ENCODE assay signal across 15 cellular contexts in the genomic region with DNA sequence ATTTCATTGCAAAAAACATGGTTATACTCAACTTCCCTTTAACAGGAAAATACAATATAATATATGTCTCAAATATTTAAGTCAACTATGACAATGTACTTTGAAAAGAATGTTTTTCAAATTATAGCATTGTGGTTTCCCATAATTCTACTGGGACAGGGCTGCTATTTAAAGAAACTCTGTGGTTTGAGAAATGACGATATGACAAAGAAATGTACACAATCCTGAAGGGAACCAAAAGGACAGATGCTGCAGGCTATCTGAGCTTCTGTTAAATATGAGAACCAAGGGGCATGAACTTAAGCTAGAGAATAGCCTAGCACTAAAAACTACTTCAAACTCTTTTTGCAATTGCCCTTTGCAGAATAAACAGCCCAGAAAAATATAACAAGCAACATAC.
DNase-seq lines count a peak whose midpoint lies in the region; ATAC-seq, FAIRE-seq and TF ChIP-seq lines count a peak whose summit lies in the region.
"Had no signal": no experiment of that assay in that cellular context is flagged by ENCODE, and none has a peak within 500 bp of the region (broad histone marks: within the 10 kb centered on the region; RNA-seq: fewer than 3 reads in every experiment).

No MANE protein-coding gene starts in this region.

- CTCF ChIA-PET in activated CD8-positive, alpha-beta T cell treated with anti-CD3 and anti-CD28 coated beads, Interleukin-2, amount 10 ng/mL, durations not matched to agents 7 days and 5 days (lab: Charles Lee): no interaction called here

- no peak overlapping the region for H3K27ac Mint-ChIP-seq in activated CD8-positive, alpha-beta T cell treated with anti-CD3 and anti-CD28 coated beads, Interleukin-2, amount 10 ng/mL, durations not matched to agents 7 days and 5 days

- POLR2A ChIA-PET in activated CD8-positive, alpha-beta T cell treated with anti-CD3 and anti-CD28 coated beads, Interleukin-2, amount 10 ng/mL, durations not matched to agents 7 days and 5 days (lab: Charles Lee): no interaction called here

- no peaks in the 10 kb centered on the region for H3K36me3 ChIP-seq in prostate gland

- H3K27me3 Mint-ChIP-seq in activated CD8-positive, alpha-beta T cell treated with anti-CD3 and anti-CD28 coated beads, Interleukin-2, amount 10 ng/mL, durations not matched to agents 7 days and 5 days (ENCODE audit: low read depth): no peaks in the 10 kb centered on the region

- TF ChIP-seq POLR2A in prostate gland (IDR thresholded peaks at IDR 0.05): no peak

- peak; percentile 52 for DNase-seq in GM04504 (ENCODE audit: low read depth)
- peak; percentile 48 for DNase-seq in RCC 7860 (ENCODE audit: low spot score)
- DNase-seq in epithelial cell of esophagus (ENCODE audit: low read depth): peak; percentile 30
- peak; percentile 63 for DNase-seq in skeletal muscle cell (ENCODE audit: low read depth)
- no peak for DNase-seq in prostate gland (ENCODE audit: low spot score)
- no peak for DNase-seq in NCI-H2196 (lab: John Stamatoyannopoulos, UW; ENCODE audit: unreplicated experiment)
- DNase-seq in activated CD8-positive, alpha-beta T cell treated with anti-CD3 and anti-CD28 coated beads, Interleukin-2, amount 10 ng/mL, durations not matched to agents 7 days and 5 days: no peak
- DNase-seq: activated CD4-positive, alpha-beta T cell treated with anti-CD3 and anti-CD28 coated beads for 48 hours; retina; T-helper 1 cell had no signal

- no peaks in the 10 kb centered on the region for H3K36me3 Mint-ChIP-seq in activated CD8-positive, alpha-beta T cell treated with anti-CD3 and anti-CD28 coated beads, Interleukin-2, amount 10 ng/mL, durations not matched to agents 7 days and 5 days (ENCODE audit: low read depth)

- no peaks in the 10 kb centered on the region for H3K27me3 ChIP-seq in prostate gland (replicated peaks; ENCODE audit: insufficient read depth)

- no peaks in the 10 kb centered on the region for H3K4me1 ChIP-seq in prostate gland (replicated peaks)

- H3K27ac ChIP-seq in prostate gland: no peak overlapping the region

- peak; percentile 88 for FAIRE-seq in RCC 7860 (lab: Jason Lieb, UNC)
- FAIRE-seq: frontal cortex, GM19239, HepG2, keratinocyte had no signal

- no peaks in the 10 kb centered on the region for H3K9me3 Mint-ChIP-seq in activated CD8-positive, alpha-beta T cell treated with anti-CD3 and anti-CD28 coated beads, Interleukin-2, amount 10 ng/mL, durations not matched to agents 7 days and 5 days (ENCODE audit: insufficient read depth)

- H3K4me1 Mint-ChIP-seq in activated CD8-positive, alpha-beta T cell treated with anti-CD3 and anti-CD28 coated beads, Interleukin-2, amount 10 ng/mL, durations not matched to agents 7 days and 5 days (ENCODE audit: low read depth): no peaks in the 10 kb centered on the region

- no peak for ATAC-seq in HG02678 (IDR thresholded peaks at IDR 0.05; ENCODE audit: unreplicated experiment)
- ATAC-seq in activated CD8-positive, alpha-beta T cell treated with anti-CD3 and anti-CD28 coated beads, Interleukin-2, amount 10 ng/mL, durations not matched to agents 7 days and 5 days: no peak
- ATAC-seq: HepG2 had no signal

- 8% methylated on average over 1 of the region's 1 CpG for WGBS in prostate gland

- intact Hi-C loops in prostate gland (cut with DNase I): no loop called here

- TF ChIP-seq CTCF in epithelial cell of esophagus (IDR thresholded peaks at IDR 0.05; ENCODE audit: insufficient read depth, low read depth, low read length, missing control alignments) (no peak), prostate gland (IDR thresholded peaks at IDR 0.05) (no peak)

- no peak overlapping the region for H3K4me3 Mint-ChIP-seq in activated CD8-positive, alpha-beta T cell treated with anti-CD3 and anti-CD28 coated beads, Interleukin-2, amount 10 ng/mL, durations not matched to agents 7 days and 5 days

- no peaks in the 10 kb centered on the region for H3K9me3 ChIP-seq in prostate gland

- H3K4me3 ChIP-seq in epithelial cell of esophagus (ENCODE audit: low read length) (no peak overlapping the region), skeletal muscle cell (ENCODE audit: low read depth, low read length) (no peak overlapping the region), prostate gland (no peak overlapping the region)

Comparison
In these comparisons a context has a peak if more than half of its experiments do, and no peak if none do; other contexts are left out.
1. DNase-seq: peak in GM04504 (single experiment), RCC 7860 (single experiment), epithelial cell of esophagus (single experiment) and skeletal muscle cell (single experiment); none in prostate gland (single experiment), NCI-H2196 (single experiment) and activated CD8-positive, alpha-beta T cell treated with anti-CD3 and anti-CD28 coated beads, Interleukin-2, amount 10 ng/mL, durations not matched to agents 7 days and 5 days (single experiment).